ENCODE assay signal across 17 cellular contexts in the genomic region with DNA sequence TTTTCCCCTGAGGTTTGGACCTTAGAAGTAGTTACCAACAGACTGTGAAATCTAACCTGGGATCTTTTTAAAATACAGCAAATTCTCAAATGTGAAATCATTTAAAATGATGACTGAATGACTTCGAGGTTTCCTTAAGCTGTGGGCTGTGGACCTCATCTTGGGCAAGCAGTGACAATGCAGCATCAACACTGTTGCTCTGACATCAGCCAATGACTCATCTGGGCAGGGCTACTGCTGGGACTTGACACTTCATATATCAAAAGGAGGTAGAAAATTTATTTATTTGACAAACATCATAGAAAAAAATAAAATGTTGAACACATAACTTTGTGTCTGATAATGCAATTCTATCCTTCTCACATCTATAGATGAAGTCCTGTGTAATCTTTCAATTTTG.
DNase-seq lines count a peak whose midpoint lies in the region; ATAC-seq and TF ChIP-seq lines count a peak whose summit lies in the region.
"Had no signal": no experiment of that assay in that cellular context is flagged by ENCODE, and none has a peak within 500 bp of the region (broad histone marks: within the 10 kb centered on the region; RNA-seq: fewer than 3 reads in every experiment).

No MANE protein-coding gene starts in this region.

- no peak for TF ChIP-seq POLR2A in lower leg skin (IDR thresholded peaks at IDR 0.05)

- H3K4me3 ChIP-seq in A673 (ENCODE audit: low read depth, low read length, poor library complexity, severe bottlenecking) (no peak overlapping the region), fibroblast of mammary gland (ENCODE audit: control insufficient read depth, low read depth, low read length) (no peak overlapping the region), lower leg skin (ENCODE audit: low read depth, poor library complexity, severe bottlenecking) (no peak overlapping the region)
- no peak overlapping the region for H3K4me3 ChIP-seq in CD8-positive, alpha-beta T cell (ENCODE audit: low read depth, low read length)
- no peak overlapping the region for H3K4me3 ChIP-seq in naive thymus-derived CD4-positive, alpha-beta T cell (ENCODE audit: low read length)
- H3K4me3 ChIP-seq: left ventricle myocardium inferior had no signal

- DNase-seq in A673 (ENCODE audit: low spot score) (peak; percentile 3), DMS53 (lab: John Stamatoyannopoulos, UW) (peak; percentile 80), fibroblast of mammary gland (ENCODE audit: low read depth) (peak; percentile 74), endothelial cell (ENCODE audit: low spot score) (no peak), lower leg skin (ENCODE audit: low spot score in 2 of 2) (no peak)
- DNase-seq in CD8-positive, alpha-beta T cell, result no peak
- no peak for DNase-seq in naive thymus-derived CD4-positive, alpha-beta T cell
- DNase-seq: activated CD4-positive, alpha-beta T cell treated with anti-CD3 and anti-CD28 coated beads, Interleukin-2, amount 50 U/mL, for 4 hours; Karpas-422; left ventricle myocardium inferior; NCI-H1930; NCI-H774; Right ventricle myocardium superior had no signal

- no peaks in the 10 kb centered on the region for H3K9me3 Mint-ChIP-seq in CD8-positive, alpha-beta T cell
- peaks cover 0 to 2% (median 0%) of the 10 kb centered on the region in 11 donors for H3K9me3 Mint-ChIP-seq in naive thymus-derived CD4-positive, alpha-beta T cell
- H3K9me3 Mint-ChIP-seq in endothelial cell (ENCODE audit: unreplicated experiment), result no peaks in the 10 kb centered on the region
- H3K9me3 Mint-ChIP-seq: activated T-helper 1 cell treated with anti-CD3 and anti-CD28 coated beads, Interleukin-12 subunit alpha, Interleukin-12 subunit beta, Interleukin-2, Interleukin-4 antibody, amounts not matched to agents 30 ng/mL and 10 ng/mL and 1 ng/mL, durations not matched to agents 14 hours and 24 hours and 36 hours had no signal

- no peaks in the 10 kb centered on the region for H3K36me3 ChIP-seq in A673 (ENCODE audit: insufficient read depth, low read length, poor library complexity, severe bottlenecking)
- no peaks in the 10 kb centered on the region for H3K36me3 ChIP-seq in CD8-positive, alpha-beta T cell (ENCODE audit: insufficient read depth, low read length)
- H3K36me3 ChIP-seq in naive thymus-derived CD4-positive, alpha-beta T cell (ENCODE audit: control insufficient read depth in 2 of 3, insufficient read depth in 3 of 3, low read length in 3 of 3), result no peaks in the 10 kb centered on the region
- H3K36me3 ChIP-seq: left ventricle myocardium inferior had no signal

- no peaks in the 10 kb centered on the region for H3K36me3 Mint-ChIP-seq in CD8-positive, alpha-beta T cell
- H3K36me3 Mint-ChIP-seq in naive thymus-derived CD4-positive, alpha-beta T cell, result no peaks in the 10 kb centered on the region
- no peaks in the 10 kb centered on the region for H3K36me3 Mint-ChIP-seq in endothelial cell (ENCODE audit: low read depth, unreplicated experiment)

- no peak overlapping the region for H3K4me3 Mint-ChIP-seq in CD8-positive, alpha-beta T cell
- no peak overlapping the region for H3K4me3 Mint-ChIP-seq in naive thymus-derived CD4-positive, alpha-beta T cell
- no peak overlapping the region for H3K4me3 Mint-ChIP-seq in endothelial cell (ENCODE audit: unreplicated experiment)
- H3K4me3 Mint-ChIP-seq: activated T-helper 1 cell treated with anti-CD3 and anti-CD28 coated beads, Interleukin-12 subunit alpha, Interleukin-12 subunit beta, Interleukin-2, Interleukin-4 antibody, amounts not matched to agents 30 ng/mL and 10 ng/mL and 1 ng/mL, durations not matched to agents 14 hours and 24 hours and 36 hours had no signal

- no peak for ATAC-seq in CD8-positive, alpha-beta T cell
- no peak for ATAC-seq in naive thymus-derived CD4-positive, alpha-beta T cell
- ATAC-seq: HCT116 had no signal

- POLR2A ChIA-PET in A673 (lab: Charles Lee; ENCODE audit: low non-redundant PET), result no interaction called here
- POLR2A ChIA-PET in CD8-positive, alpha-beta T cell (lab: Charles Lee), result no interaction called here
- POLR2A ChIA-PET in naive thymus-derived CD4-positive, alpha-beta T cell (lab: Charles Lee), result no interaction called here

- intact Hi-C loops in A673 (cut with micrococcal nuclease; ENCODE audit: unreplicated experiment) (no loop called here), lower leg skin (cut with DNase I; ENCODE audit: low total_unique reads) (no loop called here)
- intact Hi-C loops in CD8-positive, alpha-beta T cell (cut with DNase I, micrococcal nuclease), result no loop called here
- intact Hi-C loops in naive thymus-derived CD4-positive, alpha-beta T cell (cut with micrococcal nuclease), result no loop called here

- no peak overlapping the region for H3K27ac ChIP-seq in A673 (ENCODE audit: low read depth, low read length, poor library complexity, severe bottlenecking)
- H3K27ac ChIP-seq in CD8-positive, alpha-beta T cell (ENCODE audit: low read depth, low read length), result no peak overlapping the region
- H3K27ac ChIP-seq in naive thymus-derived CD4-positive, alpha-beta T cell (ENCODE audit: low read depth, low read length), result no peak overlapping the region
- H3K27ac ChIP-seq: left ventricle myocardium inferior, parathyroid adenoma had no signal

- peaks cover 48% of the 10 kb centered on the region for H3K27me3 ChIP-seq in A673 (replicated peaks; ENCODE audit: insufficient read depth, low read depth, low read length, poor library complexity)
- H3K27me3 ChIP-seq in CD8-positive, alpha-beta T cell (ENCODE audit: insufficient read depth, low read length), result no peaks in the 10 kb centered on the region
- no peaks in the 10 kb centered on the region for H3K27me3 ChIP-seq in naive thymus-derived CD4-positive, alpha-beta T cell (ENCODE audit: control insufficient read depth in 2 of 2, insufficient read depth in 2 of 2, low read length in 2 of 2)

- no peaks in the 10 kb centered on the region for H3K27me3 Mint-ChIP-seq in CD8-positive, alpha-beta T cell (ENCODE audit: low read depth)
- peaks cover 4 to 20% (median 7%) of the 10 kb centered on the region in 5 donors for H3K27me3 Mint-ChIP-seq in naive thymus-derived CD4-positive, alpha-beta T cell
- no peaks in the 10 kb centered on the region for H3K27me3 Mint-ChIP-seq in endothelial cell (ENCODE audit: unreplicated experiment)

- H3K4me1 ChIP-seq in A673 (ENCODE audit: insufficient read depth, low read length, poor library complexity, severe bottlenecking), result no peaks in the 10 kb centered on the region
- H3K4me1 ChIP-seq in CD8-positive, alpha-beta T cell (ENCODE audit: insufficient read depth, low read length), result no peaks in the 10 kb centered on the region
- H3K4me1 ChIP-seq in naive thymus-derived CD4-positive, alpha-beta T cell (ENCODE audit: control insufficient read depth in 2 of 2, insufficient read depth in 2 of 2, low read length in 2 of 2), result no peaks in the 10 kb centered on the region
- H3K4me1 ChIP-seq: left ventricle myocardium inferior, parathyroid adenoma had no signal

- no peak overlapping the region for H3K27ac Mint-ChIP-seq in CD8-positive, alpha-beta T cell
- H3K27ac Mint-ChIP-seq in naive thymus-derived CD4-positive, alpha-beta T cell, result no peak overlapping the region
- no peak overlapping the region for H3K27ac Mint-ChIP-seq in endothelial cell (ENCODE audit: unreplicated experiment)
- H3K27ac Mint-ChIP-seq: activated T-helper 1 cell treated with anti-CD3 and anti-CD28 coated beads, Interleukin-12 subunit alpha, Interleukin-12 subunit beta, Interleukin-2, Interleukin-4 antibody, amounts not matched to agents 30 ng/mL and 10 ng/mL and 1 ng/mL, durations not matched to agents 14 hours and 24 hours and 36 hours had no signal

- no peaks in the 10 kb centered on the region for H3K9me3 ChIP-seq in A673 (ENCODE audit: low read depth, low read length, poor library complexity, severe bottlenecking)
- H3K9me3 ChIP-seq in CD8-positive, alpha-beta T cell (ENCODE audit: low read length), result no peaks in the 10 kb centered on the region
- H3K9me3 ChIP-seq in naive thymus-derived CD4-positive, alpha-beta T cell (ENCODE audit: control insufficient read depth in 2 of 3, low read length in 3 of 3), result no peaks in the 10 kb centered on the region
- H3K9me3 ChIP-seq: left ventricle myocardium inferior had no signal

- 37 to 67% methylated on average over 1 of the region's 1 CpG for WGBS in lower leg skin, 2 donors

- TF ChIP-seq CTCF in A673 (conservative IDR thresholded peaks at IDR 0.05; ENCODE audit: low read depth, low read length), result no peak
- no peak for TF ChIP-seq CTCF in fibroblast of mammary gland (conservative IDR thresholded peaks at IDR 0.05; ENCODE audit: control insufficient read depth, insufficient read depth, low read depth, low read length)
- TF ChIP-seq CTCF in CD8-positive, alpha-beta T cell (IDR thresholded peaks at IDR 0.05), result no peak
- TF ChIP-seq CTCF in endothelial cell (IDR thresholded peaks at IDR 0.05; ENCODE audit: unreplicated experiment), result no peak
- no peak for TF ChIP-seq CTCF in lower leg skin (IDR thresholded peaks at IDR 0.05)

- no peaks in the 10 kb centered on the region for H3K4me1 Mint-ChIP-seq in CD8-positive, alpha-beta T cell (ENCODE audit: low read depth)
- no peaks in the 10 kb centered on the region for H3K4me1 Mint-ChIP-seq in naive thymus-derived CD4-positive, alpha-beta T cell
- H3K4me1 Mint-ChIP-seq in endothelial cell (ENCODE audit: unreplicated experiment), result peaks cover 13% of the 10 kb centered on the region

- CTCF ChIA-PET in A673 (lab: Charles Lee), result no interaction called here
- CTCF ChIA-PET in CD8-positive, alpha-beta T cell (lab: Charles Lee), result no interaction called here
- CTCF ChIA-PET in naive thymus-derived CD4-positive, alpha-beta T cell (lab: Charles Lee), result no interaction called here

- BruUV-seq in A673 (replicated peaks; lab: Mats Ljungman, UMichigan), result no TSS peak

TF ChIP-seq in PFSK-1, 5 proteins besides CTCF, POLR2A, EP300 and RAD21:
- TF ChIP-seq TAF1 (IDR thresholded peaks at IDR 0.05; ENCODE audit: borderline replicate concordance, insufficient read depth, low read length) (no peak), FOXP2 (optimal IDR thresholded peaks at IDR 0.05; ENCODE audit: borderline replicate concordance, extremely low read depth, extremely low read length, insufficient read depth) (peak; percentile 84)

Comparison
In these comparisons a context has a peak if more than half of its experiments do, and no peak if none do; other contexts are left out.
1. DNase-seq: peak in A673 (single experiment), DMS53 (single experiment) and fibroblast of mammary gland (single experiment); none in CD8-positive, alpha-beta T cell (0 of 7), naive thymus-derived CD4-positive, alpha-beta T cell (0 of 9), endothelial cell (single experiment) and lower leg skin (0 of 2).